Comparison of ENCODE assay signal across 10 cellular contexts in genomic region chr3:19899833-19900232, GRCh38. TPM values are rescaled to one million over a fixed set of nuclear protein-coding genes. Genes with fewer than 3 reads are reported as not detected.
A peak's percentile ranks its signal among the peaks of the same experiment; 100 is the strongest.
DNase-seq lines count a peak whose midpoint lies in the region; ATAC-seq, FAIRE-seq and TF ChIP-seq lines count a peak whose summit lies in the region.
"Not testable (repeated sequence)": the region's sequence is repeated elsewhere in the genome, so short reads cannot be mapped to it uniquely, and the experiment has no call there.
"Had no signal": no experiment of that assay in that cellular context is flagged by ENCODE, and none has a peak within 500 bp of the region (broad histone marks: within the 10 kb centered on the region; RNA-seq: fewer than 3 reads in every experiment).

No MANE protein-coding gene starts in this region.

- FAIRE-seq in A549 (lab: Jason Lieb, UNC); GM12878 (lab: Jason Lieb, UNC): not testable (repeated sequence)

- not testable (repeated sequence) for TF ChIP-seq EP300 in A549 (IDR thresholded peaks at IDR 0.05); GM12878 (IDR thresholded peaks at IDR 0.05; ENCODE audit: borderline replicate concordance in 1 of 2, control insufficient read depth in 1 of 2, low read depth in 2 of 2, low read length in 2 of 2)

- not testable (repeated sequence) for H3K36me3 Mint-ChIP-seq in progenitor cell of endocrine pancreas (ENCODE audit: insufficient read depth)

- 80% methylated on average over 7 of the region's 7 CpGs for WGBS in A549 (ENCODE audit: missing lambda C conversion rate)
- 32% methylated on average over 7 of the region's 7 CpGs for WGBS in GM12878 (ENCODE audit: insufficient coverage, insufficient replicate concordance, low lambda C conversion rate, missing lambda C conversion rate)
- 69% methylated on average over 7 of the region's 7 CpGs for WGBS in liver

- H3K27me3 ChIP-seq in GM12878 (replicated peaks in 1 of 2; ENCODE audit: control insufficient read depth in 2 of 2, insufficient read depth in 2 of 2, low read length in 1 of 2); liver (ENCODE audit: control insufficient read depth in 4 of 4, insufficient read depth in 4 of 4, low read length in 3 of 4): not testable (repeated sequence)

- DNase-seq in A549 (ENCODE audit: low read depth in 1 of 2, low spot score in 1 of 2); GM12878 (ENCODE audit: low read depth, low spot score); left lobe of liver (ENCODE audit: low spot score); progenitor cell of endocrine pancreas (ENCODE audit: low spot score, unreplicated experiment): not testable (repeated sequence)

- H3K9ac ChIP-seq in GM12878 (ENCODE audit: control insufficient read depth, insufficient read depth, low read length); liver (ENCODE audit: low read depth in 1 of 2, low read length in 2 of 2): not testable (repeated sequence)

- not testable (repeated sequence) for H3K4me3 Mint-ChIP-seq in progenitor cell of endocrine pancreas (ENCODE audit: low read depth)

- in situ Hi-C loops in GM12878 (cut with MboI) = not testable (repeated sequence)

- H3K4me3 ChIP-seq in A549; HEK293 (ENCODE audit: low read depth, low read length); GM12878; liver (ENCODE audit: low read depth in 1 of 3, low read length in 3 of 3): not testable (repeated sequence)

- not testable (repeated sequence) for H3K79me2 ChIP-seq in GM12878 (ENCODE audit: control insufficient read depth, insufficient read depth, low read length)

- not testable (repeated sequence) for BruUV-seq in GM12878 (replicated peaks; lab: Mats Ljungman, UMichigan)

- H3K9me3 Mint-ChIP-seq in progenitor cell of endocrine pancreas (ENCODE audit: low read depth) = not testable (repeated sequence)

- peaks cover 10% of the 10 kb centered on the region for H3K4me1 Mint-ChIP-seq in progenitor cell of endocrine pancreas (ENCODE audit: low read depth)

- not testable (repeated sequence) for TF ChIP-seq CTCF in A549 (IDR thresholded peaks at IDR 0.05); HEK293 (tag by site-specific recombination; IDR thresholded peaks at IDR 0.05); GM12878 (IDR thresholded peaks at IDR 0.05 in 2 of 3, conservative IDR thresholded peaks at IDR 0.05 in 1 of 3; ENCODE audit: control insufficient read depth in 2 of 3, extremely low read depth in 1 of 3, insufficient read depth in 1 of 3, low read depth in 3 of 3, low read length in 3 of 3); liver (IDR thresholded peaks at IDR 0.05; ENCODE audit: low read depth, low read length, missing input control); progenitor cell of endocrine pancreas (IDR thresholded peaks at IDR 0.05; ENCODE audit: unreplicated experiment)

- peak overlapping the region; percentile 31 for H3K27ac Mint-ChIP-seq in progenitor cell of endocrine pancreas

- not testable (repeated sequence) for TF ChIP-seq POLR2A in A549 (IDR thresholded peaks at IDR 0.05; ENCODE audit: low read length); GM12878 (IDR thresholded peaks at IDR 0.05; ENCODE audit: low read depth, low read length)

- not testable (repeated sequence) for H3K27me3 Mint-ChIP-seq in progenitor cell of endocrine pancreas

- POLR2A ChIA-PET in A549 (lab: Yijun Ruan, JAX) = interaction anchor here (0.7 kb wide), 1 partner anchor 49 kb away, joined by 3 read pairs; no protein-coding TSS in a partner anchor
- POLR2A ChIA-PET in HEK293 (lab: Yijun Ruan, JAX); GM12878 (lab: Charles Lee): not testable (repeated sequence)

- CTCF ChIA-PET in A549 (lab: Yijun Ruan, JAX) (interaction anchor here (0.9 to 2.6 kb wide), 5 partner anchors 11 to 33 kb away, joined by 3 to 12 read pairs (median 3); no protein-coding TSS in a partner anchor), HEK293 (lab: Yijun Ruan, JAX) (interaction anchor here (1.2 kb wide), 1 partner anchor 34 kb away, joined by 3 read pairs; no protein-coding TSS in a partner anchor), GM12878 (lab: Yijun Ruan, JAX) (interaction anchor here (1.2 to 1.3 kb wide), 2 partner anchors 12 to 14 kb away, joined by 3 to 5 read pairs; no protein-coding TSS in a partner anchor)

- not testable (repeated sequence) for H3K36me3 ChIP-seq in HEK293 (ENCODE audit: control insufficient read depth in 2 of 2, insufficient read depth in 1 of 2, low read length in 2 of 2); GM12878 (ENCODE audit: control insufficient read depth in 2 of 2, insufficient read depth in 2 of 2, low read length in 1 of 2); liver (ENCODE audit: control insufficient read depth in 4 of 4, insufficient read depth in 3 of 4, low read depth in 1 of 4, low read length in 3 of 4)

- not testable (repeated sequence) for H3K9me3 ChIP-seq in A549; HEK293 (ENCODE audit: control insufficient read depth, insufficient read depth, low read depth, low read length); GM12878 (replicated peaks; ENCODE audit: control insufficient read depth, insufficient read depth, low read length); liver (ENCODE audit: control insufficient read depth in 4 of 4, low read length in 3 of 4)

- SMC1A ChIA-PET in GM12878 (lab: Charles Lee; ENCODE audit: uncharacterized antibody, unreplicated experiment) = interaction anchor here (3.3 kb wide), 1 partner anchor 13 kb away, joined by 14 read pairs; no protein-coding TSS in a partner anchor

- ATAC-seq in A549 = 0 out of 6 replicates have a peak, but pooled peaks of 1 of the 2 experiments have one; percentile 24
- not testable (repeated sequence) for ATAC-seq in GM12878
- peak; percentile 24 for ATAC-seq in left lobe of liver

- intact Hi-C loops in GM12878 (cut with micrococcal nuclease; ENCODE audit: unreplicated experiment) = not testable (repeated sequence)

- H4K20me1 ChIP-seq in GM12878 (ENCODE audit: control insufficient read depth, insufficient read depth) = not testable (repeated sequence)

- TF ChIP-seq RAD21 in A549 (conservative IDR thresholded peaks at IDR 0.05 in 1 of 2, IDR thresholded peaks at IDR 0.05 in 1 of 2); GM12878 (IDR thresholded peaks at IDR 0.05; ENCODE audit: insufficient read depth, low read depth, low read length); liver (IDR thresholded peaks at IDR 0.05): not testable (repeated sequence)

- RAD21 ChIA-PET in GM12878 (lab: Charles Lee; ENCODE audit: unreplicated experiment) = not testable (repeated sequence)

- H3K4me2 ChIP-seq in A549 = peak overlapping the region; percentile 83
- H3K4me2 ChIP-seq in GM12878 (ENCODE audit: control insufficient read depth, insufficient read depth) = not testable (repeated sequence)

- H3K4me1 ChIP-seq in A549 (peaks cover 43% of the 10 kb centered on the region), liver (ENCODE audit: control insufficient read depth in 4 of 4, insufficient read depth in 4 of 4, low read length in 3 of 4) (peaks cover 4 to 28% (median 24%) of the 10 kb centered on the region in 4 donors)
- H3K4me1 ChIP-seq in HEK293 (ENCODE audit: control insufficient read depth, insufficient read depth, low read length); GM12878 (ENCODE audit: control insufficient read depth, insufficient read depth, low read length): not testable (repeated sequence)

- H3K27ac ChIP-seq in A549 (peak overlapping the region; percentile 69 to 85), liver (ENCODE audit: low read depth in 1 of 2, low read length in 2 of 2) (peak overlapping the region; percentile 20 to 65)
- not testable (repeated sequence) for H3K27ac ChIP-seq in HEK293 (ENCODE audit: extremely low read depth, low read depth, low read length); GM12878 (ENCODE audit: control insufficient read depth, insufficient read depth)

- not testable (repeated sequence) for H2AFZ ChIP-seq in GM12878 (ENCODE audit: control insufficient read depth, low read depth, low read length)

RNA-seq across cellular contexts. Expression of gene EFHB, which starts 34.2 kb away (rescaled TPM):
- polyA plus RNA-seq in A549 (2011; rRNA removed) (1.9 and 2.1 TPM in 2 replicates), A549 (2017; fragmentation: RNase III; extraction: RNeasy Plus Mini Kit Qiagen cat#74134 plus additional on column Dnase treatment) (2.1 to 2.8 TPM (median 2.7 TPM) in 3 replicates), GM12878 (2011; rRNA removed) (0.87 and 0.91 TPM in 2 replicates), GM12878 (2014; fragmentation: Illumina TruSeq; extraction: Trizol) (0.10 and 0.12 TPM in 2 replicates), GM12878 (2014; fragmentation: Nextera tagmentation; extraction: Ambion mirVana) (under 1 TPM; 0.31 to 0.53 TPM), GM12878 (2014; rRNA removed) (1.2 TPM in 1 of 2 replicates, not detected in the other), GM12878 (2016; fragmentation: Nextera tagmentation; extraction: Ambion mirVana) (under 1 TPM in 1 of 2 experiments, not detected in 1; 0.95 TPM), liver (under 1 TPM in 1 of 2 donors, not detected in 1; 0.05 TPM)
- polyA plus RNA-seq in A549 (2012; cell fraction: cytosol; rRNA removed) = 0.52 and 0.67 TPM in 2 replicates
- polyA plus RNA-seq in A549 (2012; cell fraction: nucleus; rRNA removed) = 0.29 and 0.92 TPM in 2 replicates
- 1.4 and 1.7 TPM in 2 replicates for polyA minus RNA-seq in A549 (2011; rRNA and poly(A)+ RNA removed)
- total RNA-seq in GM12878 (2013; cell fraction: nucleolus; rRNA removed) = not detected in 2 replicates
- total RNA-seq in GM12878 (2014; rRNA removed) (0.33 and 0.68 TPM in 2 replicates), GM12878 (2014; rRNA removed; fragmentation: Illumina TruSeq; extraction: Trizol) (0.18 and 0.41 TPM in 2 replicates), GM12878 (2021) (0.37 TPM in 1 of 2 replicates, not detected in the other), left lobe of liver (0.48 TPM), liver (under 1 TPM; 0.33 to 0.37 TPM), progenitor cell of endocrine pancreas (1.2 and 1.4 TPM in 2 replicates)
- 0.09 TPM for polyA plus RNA-seq in GM12878 (2011; ENCODE audit: low read depth)
- 0.18 and 0.43 TPM in 2 replicates for polyA plus RNA-seq in GM12878 (2011; cell fraction: cytosol; rRNA removed)
- 0.69 and 1.8 TPM in 2 replicates for polyA plus RNA-seq in GM12878 (2011; cell fraction: nucleus; rRNA removed)
- polyA plus RNA-seq in GM12878 (2012) = 0.29 TPM in 1 of 2 replicates, not detected in the other
- polyA minus RNA-seq in GM12878 (2011; rRNA and poly(A)+ RNA removed) = 2.5 and 3.3 TPM in 2 replicates
- 1.1 TPM in 1 of 2 replicates, not detected in the other for polyA minus RNA-seq in GM12878 (2011; cell fraction: cytosol; rRNA and poly(A)+ RNA removed)
- 4.5 and 10.2 TPM in 2 replicates for polyA minus RNA-seq in GM12878 (2011; cell fraction: nucleus; rRNA and poly(A)+ RNA removed)
- total RNA-seq: A673, Calu3 had no signal
- polyA plus RNA-seq: CD4-positive, alpha-beta memory T cell; CD8-positive, alpha-beta memory T cell had no signal

RNA-seq across cellular contexts. Expression of gene RAB5A, which starts 47.1 kb away (rescaled TPM):
- polyA plus RNA-seq in A549 (2011; rRNA removed) (51.5 and 66.6 TPM in 2 replicates), A549 (2017; fragmentation: RNase III; extraction: RNeasy Plus Mini Kit Qiagen cat#74134 plus additional on column Dnase treatment) (41.2 to 43.9 TPM (median 43.2 TPM) in 3 replicates), GM12878 (2011; rRNA removed) (23.5 and 39.0 TPM in 2 replicates), GM12878 (2014; fragmentation: Illumina TruSeq; extraction: Trizol) (39.3 and 46.3 TPM in 2 replicates), GM12878 (2014; fragmentation: Nextera tagmentation; extraction: Ambion mirVana) (10 to 100 TPM; 15.8 to 16.2 TPM), GM12878 (2014; rRNA removed) (21.8 and 26.5 TPM in 2 replicates), GM12878 (2016; fragmentation: Nextera tagmentation; extraction: Ambion mirVana) (10 to 100 TPM; 41.9 to 44.3 TPM), liver (10 to 100 TPM; 15.2 to 20.0 TPM)
- 15.3 and 16.9 TPM in 2 replicates for polyA plus RNA-seq in A549 (2012; cell fraction: cytosol; rRNA removed)
- 6.9 and 7.7 TPM in 2 replicates for polyA plus RNA-seq in A549 (2012; cell fraction: nucleus; rRNA removed)
- 13.4 and 14.3 TPM in 2 replicates for polyA minus RNA-seq in A549 (2011; rRNA and poly(A)+ RNA removed)
- total RNA-seq in GM12878 (2013; cell fraction: nucleolus; rRNA removed) = 57.2 and 63.4 TPM in 2 replicates
- total RNA-seq in GM12878 (2014; rRNA removed) (29.5 and 30.5 TPM in 2 replicates), GM12878 (2014; rRNA removed; fragmentation: Illumina TruSeq; extraction: Trizol) (37.3 and 40.4 TPM in 2 replicates), GM12878 (2021) (28.8 and 30.5 TPM in 2 replicates), left lobe of liver (17.5 TPM), liver (10 to 100 TPM; 31.7 to 37.9 TPM), progenitor cell of endocrine pancreas (58.2 and 59.8 TPM in 2 replicates)
- 13.8 TPM for polyA plus RNA-seq in GM12878 (2011; ENCODE audit: low read depth)
- 12.9 and 18.5 TPM in 2 replicates for polyA plus RNA-seq in GM12878 (2011; cell fraction: cytosol; rRNA removed)
- 10.8 and 11.8 TPM in 2 replicates for polyA plus RNA-seq in GM12878 (2011; cell fraction: nucleus; rRNA removed)
- 26.1 and 28.1 TPM in 2 replicates for polyA plus RNA-seq in GM12878 (2012)
- 15.5 and 20.8 TPM in 2 replicates for polyA minus RNA-seq in GM12878 (2011; rRNA and poly(A)+ RNA removed)
- 11.7 and 14.2 TPM in 2 replicates for polyA minus RNA-seq in GM12878 (2011; cell fraction: cytosol; rRNA and poly(A)+ RNA removed)
- polyA minus RNA-seq in GM12878 (2011; cell fraction: nucleus; rRNA and poly(A)+ RNA removed) = 21.9 and 45.7 TPM in 2 replicates
